Comparison of ENCODE assay signal across 8 cellular contexts in genomic region chr17:30378797-30379302, GRCh38.
DNase-seq lines count a peak whose midpoint lies in the region; ATAC-seq and FAIRE-seq lines count a peak whose summit lies in the region.

Gene CPD, plus strand, starts transcription at chr17:30378927. Its CDS starts 54 bp downstream, at chr17:30378981.

- peaks cover 15% of the 10 kb centered on the region for H3K36me3 Mint-ChIP-seq in effector memory CD8-positive, alpha-beta T cell (ENCODE audit: insufficient read depth)
- H3K36me3 Mint-ChIP-seq in memory B cell, result no peaks in the 10 kb centered on the region

- peak; percentile 95 for FAIRE-seq in HTR-8/SVneo (lab: Jason Lieb, UNC)

- ATAC-seq in GM19468 (IDR thresholded peaks at IDR 0.05; ENCODE audit: extremely low read depth, unreplicated experiment) (peak; percentile 69), memory B cell (ENCODE audit: low read depth) (peak; percentile 95)
- ATAC-seq in effector memory CD8-positive, alpha-beta T cell (replicated peaks), result peak; percentile 86

- no peaks in the 10 kb centered on the region for H3K27me3 Mint-ChIP-seq in effector memory CD8-positive, alpha-beta T cell
- H3K27me3 Mint-ChIP-seq in memory B cell, result peaks cover 32% of the 10 kb centered on the region

- peaks cover 34 to 51% of the 10 kb centered on the region in 2 donors for H3K4me1 Mint-ChIP-seq in effector memory CD8-positive, alpha-beta T cell (ENCODE audit: low read depth in 2 of 2)
- H3K4me1 Mint-ChIP-seq in memory B cell, result peaks cover 18% of the 10 kb centered on the region

- no peaks in the 10 kb centered on the region for H3K9me3 Mint-ChIP-seq in effector memory CD8-positive, alpha-beta T cell
- H3K9me3 Mint-ChIP-seq in memory B cell, result no peaks in the 10 kb centered on the region

- peak within 1 kb of the TSS; percentile 87 to 91 for H3K27ac Mint-ChIP-seq in effector memory CD8-positive, alpha-beta T cell
- H3K27ac Mint-ChIP-seq in memory B cell, result peak within 1 kb of the TSS; percentile 66

- DNase-seq in CMK (ENCODE audit: low read depth), result peak; percentile 85
- DNase-seq in HTR-8/SVneo (ENCODE audit: insufficient read length, low spot score), result peak; percentile 97
- peak; percentile 89 for DNase-seq in NOMO-1 treated with DMSO at 0.1 percent for 48 hours (lab: John Stamatoyannopoulos, UW; ENCODE audit: unreplicated experiment)
- peak; percentile 92 to 96 for DNase-seq in activated CD8-positive, alpha-beta memory T cell treated with anti-CD3 and anti-CD28 coated beads for 4 hours (ENCODE audit: low read depth in 2 of 2)
- peak; percentile 97 to 98 (median 97) for DNase-seq in effector memory CD8-positive, alpha-beta T cell
- DNase-seq in memory B cell (ENCODE audit: low spot score in 2 of 2), result peak; percentile 93 to 97
- DNase-seq in stimulated activated CD8-positive, alpha-beta memory T cell treated with anti-CD3 and anti-CD28 coated beads, Interleukin-12 subunit alpha, Interleukin-12 subunit beta, amount 100 ng/mL, for 1 hour (ENCODE audit: low read depth), result peak; percentile 96

- peak within 1 kb of the TSS; percentile 82 to 88 for H3K4me3 Mint-ChIP-seq in effector memory CD8-positive, alpha-beta T cell
- H3K4me3 Mint-ChIP-seq in memory B cell, result peak within 1 kb of the TSS; percentile 90

Comparison
In these comparisons a context has a peak if more than half of its experiments do, and no peak if none do; other contexts are left out.
1. Peak in every context shown above with its lines: DNase-seq and ATAC-seq.